In the genomic region with DNA sequence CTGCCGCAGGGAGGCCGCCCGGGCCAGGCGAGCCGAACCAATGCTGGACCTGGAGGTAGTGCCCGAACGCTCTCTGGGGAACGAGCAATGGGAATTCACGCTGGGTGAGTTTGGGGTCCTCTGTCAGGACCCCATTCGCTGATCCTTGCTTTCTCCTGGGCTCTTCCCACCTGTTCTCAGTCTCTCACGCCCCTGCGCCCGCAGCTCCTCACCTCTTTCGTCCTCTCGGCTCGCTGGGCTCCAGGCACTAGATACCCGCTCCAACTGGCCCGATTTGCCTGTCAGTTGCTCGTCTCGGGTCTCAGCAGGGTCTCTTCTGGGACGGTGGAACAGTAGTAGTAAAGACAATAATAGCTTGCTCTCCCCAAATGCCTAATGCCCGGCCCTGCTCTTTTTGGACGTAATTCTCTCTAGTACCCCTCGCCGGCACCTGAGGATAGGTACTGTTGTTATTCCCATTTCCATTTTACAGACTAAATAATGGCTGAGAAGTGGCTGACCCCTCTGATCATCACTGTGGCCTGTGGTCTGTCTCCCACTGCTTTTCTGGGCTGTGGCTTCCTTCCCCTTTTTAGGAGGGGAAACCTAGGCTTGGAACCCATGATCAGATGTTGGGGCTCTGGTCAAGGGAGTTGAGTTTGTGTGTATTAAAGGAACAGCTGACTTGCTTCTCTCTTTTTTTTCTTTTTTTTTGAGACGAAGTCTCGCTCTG, we compare ENCODE assay signal across 8 cellular contexts. TPM values are rescaled to one million over a fixed set of nuclear protein-coding genes. Genes with fewer than 3 reads are reported as not detected.
A peak's percentile ranks its signal among the peaks of the same experiment; 100 is the strongest.
DNase-seq lines count a peak whose midpoint lies in the region; ATAC-seq and TF ChIP-seq lines count a peak whose summit lies in the region.

No MANE protein-coding gene starts in this region.

- H3K4ac ChIP-seq in IMR-90 (ENCODE audit: low read depth, low read length): 0 out of 2 replicates have a peak overlapping the region, but pooled peaks have one; percentile 10

- H2BK20ac ChIP-seq in IMR-90 (ENCODE audit: low read depth, low read length): no peak overlapping the region

- H3K9me1 ChIP-seq in IMR-90 (ENCODE audit: insufficient read depth, low read length): peaks cover 9% of the 10 kb centered on the region

- peak overlapping the region; percentile 59 for H3K27ac Mint-ChIP-seq in activated naive CD4-positive, alpha-beta T cell treated with anti-CD3 and anti-CD28 coated beads, Interleukin-2, amount 50 U/mL, for 24 hours
- peak overlapping the region; percentile 83 for H3K27ac Mint-ChIP-seq in activated CD8-positive, alpha-beta T cell treated with anti-CD3 and anti-CD28 coated beads, Interleukin-2, amount 10 ng/mL, durations not matched to agents 7 days and 5 days

- H3K79me1 ChIP-seq in IMR-90 (ENCODE audit: low read depth in 1 of 2, low read length in 2 of 2): peaks cover 31 to 54% of the 10 kb centered on the region in 2 experiments

- H2AK5ac ChIP-seq in IMR-90 (ENCODE audit: low read depth, low read length): no peak overlapping the region; the same call in 1 of the 2 replicates

- no peaks in the 10 kb centered on the region for H3K36me3 Mint-ChIP-seq in activated naive CD4-positive, alpha-beta T cell treated with anti-CD3 and anti-CD28 coated beads, Interleukin-2, amount 50 U/mL, for 24 hours
- H3K36me3 Mint-ChIP-seq in activated CD8-positive, alpha-beta T cell treated with anti-CD3 and anti-CD28 coated beads, Interleukin-2, amount 10 ng/mL, durations not matched to agents 7 days and 5 days (ENCODE audit: low read depth): peaks cover 2% of the 10 kb centered on the region

- H3K18ac ChIP-seq in IMR-90 (ENCODE audit: low read depth, low read length): no peak overlapping the region

- TF ChIP-seq CTCF in IMR-90 (conservative IDR thresholded peaks at IDR 0.05; ENCODE audit: low read depth, low read length): no peak

- H4K8ac ChIP-seq in IMR-90 (ENCODE audit: low read depth in 2 of 2, low read length in 2 of 2): peak overlapping the region; percentile 47 to 67; a peak in 2 of 4 replicates

- peak overlapping the region; percentile 99 for H2AFZ ChIP-seq in IMR-90 (replicated peaks; ENCODE audit: low read length, poor library complexity)

- no peak for TF ChIP-seq POLR2A in IMR-90 (IDR thresholded peaks at IDR 0.05; ENCODE audit: low read depth, low read length)

- H3K4me1 ChIP-seq in IMR-90 (ENCODE audit: control insufficient read depth, insufficient read depth, low read length) (peaks cover 17% of the 10 kb centered on the region), iPS-15b (ENCODE audit: control insufficient read depth, insufficient read depth, low read length) (no peaks in the 10 kb centered on the region)

- H4K91ac ChIP-seq in IMR-90 (ENCODE audit: insufficient read depth, low read depth, low read length): peak overlapping the region; percentile 9

- H3K56ac ChIP-seq in IMR-90 (ENCODE audit: extremely low read depth, insufficient read depth, low read length): peak overlapping the region; percentile 66; the same call in 1 of the 2 replicates

- H3K27me3 Mint-ChIP-seq in activated naive CD4-positive, alpha-beta T cell treated with anti-CD3 and anti-CD28 coated beads, Interleukin-2, amount 50 U/mL, for 24 hours: no peaks in the 10 kb centered on the region
- H3K27me3 Mint-ChIP-seq in activated CD8-positive, alpha-beta T cell treated with anti-CD3 and anti-CD28 coated beads, Interleukin-2, amount 10 ng/mL, durations not matched to agents 7 days and 5 days (ENCODE audit: low read depth): no peaks in the 10 kb centered on the region

- dilution Hi-C loops in IMR-90 (cut with HindIII; ENCODE audit: low sequenced_read_pairs, unreplicated experiment): no loop called here

- peak overlapping the region; percentile 93 for H3K4me3 Mint-ChIP-seq in activated naive CD4-positive, alpha-beta T cell treated with anti-CD3 and anti-CD28 coated beads, Interleukin-2, amount 50 U/mL, for 24 hours
- H3K4me3 Mint-ChIP-seq in activated CD8-positive, alpha-beta T cell treated with anti-CD3 and anti-CD28 coated beads, Interleukin-2, amount 10 ng/mL, durations not matched to agents 7 days and 5 days: peak overlapping the region; percentile 93

- in situ Hi-C loops in IMR-90 (cut with MboI; ENCODE audit: low sequenced_read_pairs): no loop called here

- H4K20me1 ChIP-seq in IMR-90 (ENCODE audit: insufficient read depth, low read length): peaks cover 28% of the 10 kb centered on the region

- peaks cover 36% of the 10 kb centered on the region for H3K4me1 Mint-ChIP-seq in activated naive CD4-positive, alpha-beta T cell treated with anti-CD3 and anti-CD28 coated beads, Interleukin-2, amount 50 U/mL, for 24 hours
- H3K4me1 Mint-ChIP-seq in activated CD8-positive, alpha-beta T cell treated with anti-CD3 and anti-CD28 coated beads, Interleukin-2, amount 10 ng/mL, durations not matched to agents 7 days and 5 days (ENCODE audit: low read depth): peaks cover 28% of the 10 kb centered on the region

- no peak overlapping the region for H2BK120ac ChIP-seq in IMR-90 (ENCODE audit: low read depth, low read length)

- no TSS peak for BruUV-seq in IMR-90 (replicated peaks; lab: Mats Ljungman, UMichigan)

- H3K27me3 ChIP-seq in IMR-90 (ENCODE audit: control insufficient read depth, insufficient read depth, low read length): no peaks in the 10 kb centered on the region
- peaks cover 6% of the 10 kb centered on the region for H3K27me3 ChIP-seq in iPS-15b (ENCODE audit: control insufficient read depth, insufficient read depth, low read length)

- peak overlapping the region; percentile 94 for H3K9ac ChIP-seq in IMR-90 (ENCODE audit: low read depth, low read length)
- H3K9ac ChIP-seq in iPS-15b (ENCODE audit: low read depth, low read length): peak overlapping the region; percentile 83

- 0 out of 2 replicates have a peak overlapping the region, but pooled peaks have one; percentile 41 for H3K14ac ChIP-seq in IMR-90 (replicated peaks; ENCODE audit: low read depth, low read length)

- H2BK5ac ChIP-seq in IMR-90 (ENCODE audit: low read depth, low read length, poor library complexity, severe bottlenecking): peak overlapping the region; percentile 35

- no peak overlapping the region for H2BK15ac ChIP-seq in IMR-90 (ENCODE audit: low read depth, low read length)

- peak overlapping the region; percentile 23 for H3K27ac ChIP-seq in IMR-90 (ENCODE audit: insufficient read depth, low read length)
- H3K27ac ChIP-seq in skin epidermis: peak overlapping the region; percentile 40 to 92 (median 86)

- peak overlapping the region; percentile 91 for H2AK9ac ChIP-seq in IMR-90 (replicated peaks; ENCODE audit: low read depth, low read length, poor library complexity)

- peak; percentile 59 for ATAC-seq in IMR-90 (ENCODE audit: low read depth)
- ATAC-seq in activated CD8-positive, alpha-beta T cell treated with anti-CD3 and anti-CD28 coated beads, Interleukin-2, amount 10 ng/mL, durations not matched to agents 7 days and 5 days: peak; percentile 20
- no peak for ATAC-seq in HG03460 (IDR thresholded peaks at IDR 0.05; ENCODE audit: unreplicated experiment)

- peak overlapping the region; percentile 85 for H3K4me3 ChIP-seq in IMR-90 (ENCODE audit: insufficient read depth, low read depth, low read length)
- H3K4me3 ChIP-seq in iPS-15b (ENCODE audit: low read depth, low read length): peak overlapping the region; percentile 99
- H3K4me3 ChIP-seq in skin epidermis: peak overlapping the region; percentile 82 to 98 (median 96)

- intact Hi-C loops in IMR-90 (cut with micrococcal nuclease): no loop called here

- H3K36me3 ChIP-seq in IMR-90 (ENCODE audit: control insufficient read depth, insufficient read depth, low read length): no peaks in the 10 kb centered on the region
- H3K36me3 ChIP-seq in iPS-15b (ENCODE audit: control insufficient read depth, insufficient read depth, low read length): no peaks in the 10 kb centered on the region

- CTCF ChIA-PET in IMR-90 (lab: Yijun Ruan, JAX): interaction anchor here (1.2 kb wide), 1 partner anchor 45 kb away, joined by 3 read pairs; no protein-coding TSS in a partner anchor
- CTCF ChIA-PET in activated CD8-positive, alpha-beta T cell treated with anti-CD3 and anti-CD28 coated beads, Interleukin-2, amount 10 ng/mL, durations not matched to agents 7 days and 5 days (lab: Charles Lee): interaction anchor here (0.7 to 2.8 kb wide), 7 partner anchors 9 to 156 kb away, joined by 3 to 13 read pairs (median 3); a partner anchor contains a TSS

- DNase-seq in activated naive CD4-positive, alpha-beta T cell (lab: John Stamatoyannopoulos, UW): no peak
- DNase-seq in IMR-90: no peak
- DNase-seq in activated CD8-positive, alpha-beta T cell treated with anti-CD3 and anti-CD28 coated beads, Interleukin-2, amount 10 ng/mL, durations not matched to agents 7 days and 5 days: peak; percentile 33
- DNase-seq in activated CD4-positive, CD25-positive, alpha-beta regulatory T cell treated with anti-CD3 and anti-CD28 coated beads, Interleukin-2, amount 50 U/mL, for 72 hours: no peak

- H3K9me3 ChIP-seq in IMR-90 (ENCODE audit: control insufficient read depth, insufficient read depth, low read length): no peaks in the 10 kb centered on the region
- no peaks in the 10 kb centered on the region for H3K9me3 ChIP-seq in iPS-15b (ENCODE audit: control insufficient read depth, insufficient read depth, low read length)

- peak overlapping the region; percentile 53 for H4K5ac ChIP-seq in IMR-90 (ENCODE audit: low read depth, low read length)

- 10% methylated on average over 10 of the region's 27 CpGs; no CpG with 5 or more reads in 1 of the 2 experiments for WGBS in IMR-90 (ENCODE audit: extremely low coverage in 2 of 2, insufficient read length in 1 of 2), 2 experiments

- POLR2A ChIA-PET in IMR-90 (lab: Charles Lee; ENCODE audit: unreplicated experiment): no interaction called here
- POLR2A ChIA-PET in activated CD8-positive, alpha-beta T cell treated with anti-CD3 and anti-CD28 coated beads, Interleukin-2, amount 10 ng/mL, durations not matched to agents 7 days and 5 days (lab: Charles Lee): interaction anchor here (1.1 to 1.2 kb wide), 2 partner anchors 9 to 80 kb away, joined by 3 to 4 read pairs; no protein-coding TSS in a partner anchor

- no peaks in the 10 kb centered on the region for H3K9me3 Mint-ChIP-seq in activated naive CD4-positive, alpha-beta T cell treated with anti-CD3 and anti-CD28 coated beads, Interleukin-2, amount 50 U/mL, for 24 hours
- H3K9me3 Mint-ChIP-seq in activated CD8-positive, alpha-beta T cell treated with anti-CD3 and anti-CD28 coated beads, Interleukin-2, amount 10 ng/mL, durations not matched to agents 7 days and 5 days (ENCODE audit: insufficient read depth): no peaks in the 10 kb centered on the region

- peak overlapping the region; percentile 55 for H3K23ac ChIP-seq in IMR-90 (ENCODE audit: low read depth, low read length)

- TF ChIP-seq RAD21 in IMR-90 (IDR thresholded peaks at IDR 0.05; ENCODE audit: low read length): no peak

- H3K4me2 ChIP-seq in IMR-90 (ENCODE audit: low read depth, low read length): peak overlapping the region; percentile 92

RNA-seq across cellular contexts. Expression of a gene that starts 0.6 kb away (rescaled TPM):
- total RNA-seq in IMR-90 (2012; rRNA removed): 13.1 and 14.0 TPM in 2 replicates
- polyA plus RNA-seq in IMR-90 (2012; rRNA removed): 19.8 and 22.5 TPM in 2 replicates
- polyA plus RNA-seq in IMR-90 (2012; cell fraction: cytosol; rRNA removed): 7.4 and 11.3 TPM in 2 replicates
- polyA plus RNA-seq in IMR-90 (2012; cell fraction: nucleus; rRNA removed; ENCODE audit: low replicate concordance): 26.7 and 31.4 TPM in 2 replicates
- total RNA-seq in activated CD8-positive, alpha-beta T cell treated with anti-CD3 and anti-CD28 coated beads, Interleukin-2, amount 10 ng/mL, durations not matched to agents 7 days and 5 days: 10 to 100 TPM; 16.5 TPM

RNA-seq across cellular contexts. Expression of a gene that starts 40.5 kb away (rescaled TPM):
- 5.0 and 5.3 TPM in 2 replicates for total RNA-seq in IMR-90 (2012; rRNA removed)
- polyA plus RNA-seq in IMR-90 (2012; rRNA removed): 12.0 and 13.3 TPM in 2 replicates
- polyA plus RNA-seq in IMR-90 (2012; cell fraction: cytosol; rRNA removed): 19.3 and 27.2 TPM in 2 replicates
- 18.2 and 30.1 TPM in 2 replicates for polyA plus RNA-seq in IMR-90 (2012; cell fraction: nucleus; rRNA removed; ENCODE audit: low replicate concordance)
- 1 to 10 TPM; 6.6 to 7.2 TPM for total RNA-seq in activated CD8-positive, alpha-beta T cell treated with anti-CD3 and anti-CD28 coated beads, Interleukin-2, amount 10 ng/mL, durations not matched to agents 7 days and 5 days

RNA-seq across cellular contexts. Expression of a gene that starts 49.4 kb away (rescaled TPM):
- 8.1 and 8.6 TPM in 2 replicates for total RNA-seq in IMR-90 (2012; rRNA removed)
- polyA plus RNA-seq in IMR-90 (2012; rRNA removed): 14.6 and 18.6 TPM in 2 replicates
- 24.3 and 38.7 TPM in 2 replicates for polyA plus RNA-seq in IMR-90 (2012; cell fraction: cytosol; rRNA removed)
- polyA plus RNA-seq in IMR-90 (2012; cell fraction: nucleus; rRNA removed; ENCODE audit: low replicate concordance): 32.6 and 82.1 TPM in 2 replicates
- 10 to 100 TPM; 39.2 to 40.7 TPM for total RNA-seq in activated CD8-positive, alpha-beta T cell treated with anti-CD3 and anti-CD28 coated beads, Interleukin-2, amount 10 ng/mL, durations not matched to agents 7 days and 5 days

RNA-seq across cellular contexts. Expression of a gene that starts 49.5 kb away (rescaled TPM):
- 1.9 and 2.3 TPM in 2 replicates for total RNA-seq in IMR-90 (2012; rRNA removed)
- 12.5 and 14.5 TPM in 2 replicates for polyA plus RNA-seq in IMR-90 (2012; rRNA removed)
- 6.2 and 16.3 TPM in 2 replicates for polyA plus RNA-seq in IMR-90 (2012; cell fraction: cytosol; rRNA removed)
- polyA plus RNA-seq in IMR-90 (2012; cell fraction: nucleus; rRNA removed; ENCODE audit: low replicate concordance): 88.4 and 231 TPM in 2 replicates
- total RNA-seq in activated CD8-positive, alpha-beta T cell treated with anti-CD3 and anti-CD28 coated beads, Interleukin-2, amount 10 ng/mL, durations not matched to agents 7 days and 5 days: 10 to 100 TPM; 22.7 to 24.8 TPM

RNA-seq across cellular contexts. Expression of a gene that starts 54.3 kb away (rescaled TPM):
- total RNA-seq in IMR-90 (2012; rRNA removed): 0.54 and 0.83 TPM in 2 replicates
- 6.7 and 7.5 TPM in 2 replicates for polyA plus RNA-seq in IMR-90 (2012; rRNA removed)
- polyA plus RNA-seq in IMR-90 (2012; cell fraction: cytosol; rRNA removed): 0.50 and 2.0 TPM in 2 replicates
- 125 and 166 TPM in 2 replicates for polyA plus RNA-seq in IMR-90 (2012; cell fraction: nucleus; rRNA removed; ENCODE audit: low replicate concordance)
- 10 to 100 TPM; 31.5 to 34.4 TPM for total RNA-seq in activated CD8-positive, alpha-beta T cell treated with anti-CD3 and anti-CD28 coated beads, Interleukin-2, amount 10 ng/mL, durations not matched to agents 7 days and 5 days
